ENCODE assay signal across 33 cellular contexts in the genomic region with DNA sequence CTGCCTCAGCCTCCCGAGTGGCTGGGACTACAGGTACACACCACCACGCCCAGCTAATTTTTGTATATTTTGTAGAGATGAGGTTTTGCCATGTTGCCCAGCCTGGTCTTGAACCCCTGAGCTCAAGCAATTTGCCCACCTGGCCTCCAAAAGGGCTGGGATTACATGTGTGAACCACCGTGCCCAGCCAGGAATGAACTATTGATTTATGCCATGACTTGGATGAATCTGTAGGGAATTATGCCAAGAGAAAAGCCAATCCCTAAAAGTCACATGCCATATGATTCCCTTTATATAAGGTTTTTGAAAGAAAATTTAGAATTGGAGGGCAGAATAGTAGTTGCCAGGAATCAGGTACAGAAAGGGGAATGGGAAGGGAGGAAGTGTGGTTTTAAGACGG.
"Had no signal": no experiment of that assay in that cellular context is flagged by ENCODE, and none has a peak within 500 bp of the region (broad histone marks: within the 10 kb centered on the region; RNA-seq: fewer than 3 reads in every experiment).

No MANE protein-coding gene starts in this region.

- H3K4me2 ChIP-seq: KMS-11, PC-9 had no signal

- H3K4me1 ChIP-seq: ascending aorta, body of pancreas, breast epithelium had no signal

- H3K27ac ChIP-seq: ascending aorta, body of pancreas, breast epithelium, KMS-11, PC-9, RWPE1, WERI-Rb-1 had no signal

- H3K9me3 ChIP-seq: ascending aorta, body of pancreas, breast epithelium had no signal

- H2AFZ ChIP-seq: PC-9 had no signal

- H3K4me3 ChIP-seq: ascending aorta, body of pancreas, breast epithelium, PC-9 had no signal

- H3K27me3 ChIP-seq: ascending aorta, body of pancreas, breast epithelium had no signal

- DNase-seq: activated CD4-positive, alpha-beta memory T cell treated with anti-CD3 and anti-CD28 coated beads, Interleukin-2, amount 10 ng/mL, durations not matched to agents 7 days and 5 days; activated CD4-positive, alpha-beta T cell treated with anti-CD3 and anti-CD28 coated beads for 1 hour; activated CD4-positive, alpha-beta T cell treated with anti-CD3 and anti-CD28 coated beads for 48 hours; activated CD4-positive, CD25-positive, alpha-beta regulatory T cell; activated gamma-delta T cell; activated naive CD4-positive, alpha-beta T cell treated with Interleukin-2 at 50 U/mL for 16 hours; activated naive CD8-positive, alpha-beta T cell treated with anti-CD3 and anti-CD28 coated beads, Interleukin-2, amount 10 ng/mL, durations not matched to agents 7 days and 5 days; activated T-cell treated with anti-CD3 and anti-CD28 coated beads, Interleukin-2, amount 50 U/mL, for 24 hours; amygdala; body of pancreas; NCI-H1092 treated with DMSO at 0.1 percent for 48 hours; NCI-H1417; NCI-H146; NCI-H187; NCI-H2029 treated with DMSO at 0.1 percent for 48 hours; NCI-H2107; NCI-H2171; NCI-H510A; NCI-H526; NCI-H748 treated with DMSO at 0.1 percent for 48 hours; NK-92 treated with Interleukin-12 subunit alpha and Interleukin-12 subunit beta, amount 100 ng/mL, for 24 hours; PC-9; SIG-M5; SW 1271; T-helper 1 cell; T-helper 2 cell; T-helper 9 cell; WERI-Rb-1 had no signal

- H3K9ac ChIP-seq: KMS-11 had no signal

- H3K36me3 ChIP-seq: breast epithelium had no signal

- ATAC-seq: body of pancreas, Right ventricle myocardium inferior had no signal
